ENCODE assay signal across 13 cellular contexts in genomic region chr7:111931016-111931517, GRCh38.
DNase-seq lines count a peak whose midpoint lies in the region; ATAC-seq and TF ChIP-seq lines count a peak whose summit lies in the region.
"Had no signal": no experiment of that assay in that cellular context is flagged by ENCODE, and none has a peak within 500 bp of the region (broad histone marks: within the 10 kb centered on the region; RNA-seq: fewer than 3 reads in every experiment).

No MANE protein-coding gene starts in this region.

- H3K4me3 ChIP-seq in iPS-18a (ENCODE audit: low read length) (no peak overlapping the region), OCI-LY7 (ENCODE audit: low read depth, low read length, poor library complexity, severe bottlenecking) (no peak overlapping the region)
- H3K4me3 ChIP-seq: GM12878 had no signal

- H3K27me3 ChIP-seq in iPS-18a (ENCODE audit: control insufficient read depth, insufficient read depth, low read length): no peaks in the 10 kb centered on the region

- CTCF ChIA-PET in OCI-LY7 (lab: Charles Lee; ENCODE audit: unreplicated experiment): no interaction called here

- H2AFZ ChIP-seq in OCI-LY7 (ENCODE audit: low read length): no peak overlapping the region

- intact Hi-C loops in OCI-LY7 (cut with micrococcal nuclease; ENCODE audit: unreplicated experiment): no loop called here

- H3K9me3 Mint-ChIP-seq in activated T-helper 17 cell treated with anti-CD3 and anti-CD28 coated beads, Interleukin-2, amount 50 U/mL, for 72 hours: no peaks in the 10 kb centered on the region
- H3K9me3 Mint-ChIP-seq: activated B cell treated with CpG ODN at 0.5 μM for 24 hours had no signal

- no peaks in the 10 kb centered on the region for H3K9me2 ChIP-seq in OCI-LY7 (ENCODE audit: insufficient read depth, low read length)

- no peak for TF ChIP-seq CTCF in OCI-LY7 (conservative IDR thresholded peaks at IDR 0.05; ENCODE audit: low read length)

- H3K27me3 Mint-ChIP-seq in activated T-helper 17 cell treated with anti-CD3 and anti-CD28 coated beads, Interleukin-2, amount 50 U/mL, for 72 hours: no peaks in the 10 kb centered on the region
- H3K27me3 Mint-ChIP-seq: activated B cell treated with CpG ODN at 0.5 μM for 24 hours had no signal

- peaks cover 29% of the 10 kb centered on the region for H3K4me1 ChIP-seq in iPS-18a (ENCODE audit: control insufficient read depth, low read depth, low read length)
- H3K4me1 ChIP-seq in OCI-LY7 (ENCODE audit: insufficient read depth, low read length, poor library complexity, severe bottlenecking): no peaks in the 10 kb centered on the region

- no peak overlapping the region for H3K4me2 ChIP-seq in OCI-LY7 (ENCODE audit: low read length)

- H3K27ac Mint-ChIP-seq in activated T-helper 17 cell treated with anti-CD3 and anti-CD28 coated beads, Interleukin-2, amount 50 U/mL, for 72 hours: peak overlapping the region; percentile 26
- H3K27ac Mint-ChIP-seq: activated B cell treated with CpG ODN at 0.5 μM for 24 hours, immature natural killer cell had no signal

- no peak overlapping the region for H3K4me3 Mint-ChIP-seq in activated T-helper 17 cell treated with anti-CD3 and anti-CD28 coated beads, Interleukin-2, amount 50 U/mL, for 72 hours
- H3K4me3 Mint-ChIP-seq: activated B cell treated with CpG ODN at 0.5 μM for 24 hours, immature natural killer cell had no signal

- no peaks in the 10 kb centered on the region for H3K79me2 ChIP-seq in OCI-LY7 (ENCODE audit: insufficient read depth, low read depth, low read length)

- H3K27ac ChIP-seq in iPS-18a (ENCODE audit: low read length): peak overlapping the region; percentile 35
- H3K27ac ChIP-seq in substantia nigra (ENCODE audit: low read depth, low read length, poor library complexity, severe bottlenecking): peak overlapping the region; percentile 5
- no peak overlapping the region for H3K27ac ChIP-seq in OCI-LY7 (ENCODE audit: low read depth, low read length, poor library complexity, severe bottlenecking)

- no peaks in the 10 kb centered on the region for H3K36me3 Mint-ChIP-seq in activated T-helper 17 cell treated with anti-CD3 and anti-CD28 coated beads, Interleukin-2, amount 50 U/mL, for 72 hours (ENCODE audit: low read depth)
- H3K36me3 Mint-ChIP-seq: immature natural killer cell had no signal

- H3K36me3 ChIP-seq in iPS-18a (ENCODE audit: control insufficient read depth, low read depth, low read length): no peaks in the 10 kb centered on the region
- no peaks in the 10 kb centered on the region for H3K36me3 ChIP-seq in OCI-LY7 (ENCODE audit: insufficient read depth, low read length)

- POLR2A ChIA-PET in OCI-LY7 (lab: Charles Lee): no interaction called here

- no TSS peak for BruUV-seq in OCI-LY7 (replicated peaks; lab: Mats Ljungman, UMichigan)

- no peaks in the 10 kb centered on the region for H3K4me1 Mint-ChIP-seq in activated T-helper 17 cell treated with anti-CD3 and anti-CD28 coated beads, Interleukin-2, amount 50 U/mL, for 72 hours
- H3K4me1 Mint-ChIP-seq: activated B cell treated with CpG ODN at 0.5 μM for 24 hours, immature natural killer cell had no signal

- no peaks in the 10 kb centered on the region for H4K20me1 ChIP-seq in OCI-LY7 (ENCODE audit: insufficient read depth, low read length)

- DNase-seq in NCI-H82 (lab: John Stamatoyannopoulos, UW) (peak; percentile 2), NCI-H82 treated with DMSO at 0.1 percent for 48 hours (lab: John Stamatoyannopoulos, UW; ENCODE audit: unreplicated experiment) (no peak), substantia nigra (lab: John Stamatoyannopoulos, UW) (peak in 1 of 49 donors; percentile 8), left lobe of liver (ENCODE audit: low spot score) (no peak), OCI-LY7 (ENCODE audit: low spot score) (no peak), SHP77 (lab: John Stamatoyannopoulos, UW) (no peak)
- DNase-seq: activated B cell treated with CpG ODN at 0.5 μM for 24 hours, anterior cingulate cortex, immature natural killer cell, NCI-H1436 had no signal

- no peak overlapping the region for H3K9ac ChIP-seq in iPS-18a (ENCODE audit: low read length)

- H3K9me3 ChIP-seq in iPS-18a (ENCODE audit: control insufficient read depth, low read depth, low read length): no peaks in the 10 kb centered on the region
- no peaks in the 10 kb centered on the region for H3K9me3 ChIP-seq in OCI-LY7 (ENCODE audit: low read length)

- ATAC-seq in activated T-helper 17 cell treated with anti-CD3 and anti-CD28 coated beads, Interleukin-2, amount 50 U/mL, for 72 hours (replicated peaks): peak; percentile 76
- no peak for ATAC-seq in left lobe of liver
- ATAC-seq: GM12878 had no signal
